ENCODE assay signal across 7 cellular contexts in the genomic region with DNA sequence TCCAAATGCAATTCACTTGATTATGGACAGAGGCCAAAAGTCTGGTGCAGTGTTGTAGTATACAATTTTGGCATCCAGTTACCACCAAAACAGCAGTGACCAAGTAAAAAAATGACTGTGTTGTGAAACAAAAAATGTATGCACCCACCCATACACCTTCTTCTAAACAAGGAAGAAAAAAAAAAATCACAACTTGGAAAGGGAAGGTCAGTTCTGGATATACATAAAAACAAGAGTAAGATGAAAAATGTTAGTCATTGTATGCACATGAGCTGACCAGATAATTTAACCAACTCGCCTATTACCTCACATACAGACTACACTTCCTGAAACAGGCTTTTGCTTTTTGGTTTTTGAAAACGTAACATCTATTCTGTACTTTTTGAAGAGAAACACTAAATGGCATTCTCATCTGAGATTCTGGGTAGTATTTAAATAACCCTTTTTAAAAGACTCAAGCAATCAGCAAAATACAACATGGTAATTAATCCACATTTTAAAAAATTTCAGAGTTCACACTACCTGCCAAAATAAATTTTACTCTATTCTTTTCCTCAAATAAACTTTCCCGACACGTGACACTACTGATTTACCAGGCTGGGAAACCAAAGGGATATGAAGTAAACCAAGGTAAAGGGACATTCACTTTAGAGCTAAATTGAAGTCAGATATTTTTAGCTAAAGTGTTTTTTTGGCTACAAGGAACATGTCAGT. TPM values are rescaled to one million over a fixed set of nuclear protein-coding genes. Genes with fewer than 3 reads are reported as not detected.
DNase-seq lines count a peak whose midpoint lies in the region; ATAC-seq and TF ChIP-seq lines count a peak whose summit lies in the region.

No MANE protein-coding gene starts in this region.

- DNase-seq in GM23248: peak; percentile 73
- DNase-seq in OCI-LY7 (ENCODE audit: low spot score): no peak
- no peak for DNase-seq in effector memory CD4-positive, alpha-beta T cell
- no peak for DNase-seq in psoas muscle
- no peak for DNase-seq in NCI-H128 (lab: John Stamatoyannopoulos, UW; ENCODE audit: unreplicated experiment)
- no peak for DNase-seq in HPDE6-E6E7 (ENCODE audit: extremely low spot score)

- peaks cover 39% of the 10 kb centered on the region for H3F3A ChIP-seq in GM23248 (ENCODE audit: insufficient read depth)

- intact Hi-C loops in OCI-LY7 (cut with micrococcal nuclease; ENCODE audit: unreplicated experiment) (loop anchor here (1.0 to 5.0 kb wide), 3 partner anchors 14 to 179 kb away; no protein-coding TSS in a partner anchor), psoas muscle (cut with DNase I) (loop anchor here in 1 of 2 donors (5.0 kb wide), 1 partner anchor 164 kb away; no protein-coding TSS in a partner anchor)

- TSS peak; percentile 46 for BruUV-seq in OCI-LY7 (replicated peaks; lab: Mats Ljungman, UMichigan)

- H2AFZ ChIP-seq in GM23248 (no peak overlapping the region), OCI-LY7 (ENCODE audit: low read length) (no peak overlapping the region)

- H4K20me1 ChIP-seq in GM23248 (ENCODE audit: insufficient read depth): 0 out of 2 replicates have a peak, but pooled peaks cover 5% of the 10 kb centered on the region
- H4K20me1 ChIP-seq in OCI-LY7 (ENCODE audit: insufficient read depth, low read length): peaks cover 16% of the 10 kb centered on the region; the same call in 1 of the 2 replicates

- CTCF ChIA-PET in OCI-LY7 (lab: Charles Lee; ENCODE audit: unreplicated experiment): interaction anchor here (0.8 to 4.3 kb wide), 4 partner anchors 15 to 62 kb away, joined by 3 to 20 read pairs (median 5); no protein-coding TSS in a partner anchor

- peaks cover 31% of the 10 kb centered on the region for H3K4me1 ChIP-seq in GM23248 (ENCODE audit: insufficient read depth)
- peaks cover 38% of the 10 kb centered on the region for H3K4me1 ChIP-seq in OCI-LY7 (ENCODE audit: insufficient read depth, low read length, poor library complexity, severe bottlenecking)
- H3K4me1 ChIP-seq in effector memory CD4-positive, alpha-beta T cell (ENCODE audit: control insufficient read depth, insufficient read depth, low read length, poor library complexity, severe bottlenecking): peaks cover 8% of the 10 kb centered on the region
- H3K4me1 ChIP-seq in psoas muscle: peaks cover 19% of the 10 kb centered on the region

- H3K27me3 ChIP-seq in GM23248 (replicated peaks; ENCODE audit: insufficient read depth): no peaks in the 10 kb centered on the region
- no peaks in the 10 kb centered on the region for H3K27me3 ChIP-seq in effector memory CD4-positive, alpha-beta T cell (replicated peaks; ENCODE audit: control insufficient read depth, insufficient read depth, low read length, poor library complexity, severe bottlenecking)
- H3K27me3 ChIP-seq in psoas muscle (ENCODE audit: insufficient read depth in 3 of 3, low read length in 2 of 3): no peaks in the 10 kb centered on the region

- H3K4me3 ChIP-seq in GM23248 (peak overlapping the region; percentile 79), OCI-LY7 (ENCODE audit: low read depth, low read length, poor library complexity, severe bottlenecking) (peak overlapping the region; percentile 79), psoas muscle (peak overlapping the region; percentile 88)
- H3K4me3 ChIP-seq in effector memory CD4-positive, alpha-beta T cell (ENCODE audit: insufficient read depth, low read depth, low read length, poor library complexity, severe bottlenecking): peak overlapping the region; percentile 50

- H3K36me3 ChIP-seq in GM23248 (ENCODE audit: low read depth) (no peaks in the 10 kb centered on the region), OCI-LY7 (ENCODE audit: insufficient read depth, low read length) (peaks cover 49% of the 10 kb centered on the region), psoas muscle (ENCODE audit: insufficient read depth in 1 of 2, low read depth in 1 of 2) (no peaks in the 10 kb centered on the region)
- peaks cover under 1% of the 10 kb centered on the region for H3K36me3 ChIP-seq in effector memory CD4-positive, alpha-beta T cell (ENCODE audit: control insufficient read depth, insufficient read depth, low read length)

- 5 to 8% methylated on average over 4 of the region's 4 CpGs for WGBS in GM23248 (ENCODE audit: low coverage in 1 of 2, low lambda C conversion rate in 2 of 2, missing lambda C conversion rate in 2 of 2), 2 experiments
- 30 to 34% (median 32%) methylated on average over 4 of the region's 4 CpGs for WGBS in psoas muscle, 3 donors

- H3K79me2 ChIP-seq in GM23248 (ENCODE audit: insufficient read depth): peaks cover 68% of the 10 kb centered on the region
- H3K79me2 ChIP-seq in OCI-LY7 (ENCODE audit: insufficient read depth, low read depth, low read length): peaks cover 68% of the 10 kb centered on the region

- ATAC-seq in psoas muscle: no peak
- no peak for ATAC-seq in GM21381 (IDR thresholded peaks at IDR 0.05; ENCODE audit: unreplicated experiment)

- H3K9ac ChIP-seq in GM23248: peak overlapping the region; percentile 97

- no peak for TF ChIP-seq CTCF in OCI-LY7 (conservative IDR thresholded peaks at IDR 0.05; ENCODE audit: low read length)
- TF ChIP-seq CTCF in psoas muscle (IDR thresholded peaks at IDR 0.05): no peak

- H3K27ac ChIP-seq in GM23248: peak overlapping the region; percentile 95
- peak overlapping the region; percentile 94 for H3K27ac ChIP-seq in OCI-LY7 (ENCODE audit: low read depth, low read length, poor library complexity, severe bottlenecking)
- peak overlapping the region; percentile 84 for H3K27ac ChIP-seq in effector memory CD4-positive, alpha-beta T cell (ENCODE audit: insufficient read depth, low read length, poor library complexity, severe bottlenecking)
- H3K27ac ChIP-seq in psoas muscle: peak overlapping the region; percentile 89

- H3K9me2 ChIP-seq in GM23248 (ENCODE audit: insufficient read depth) (no peaks in the 10 kb centered on the region), OCI-LY7 (ENCODE audit: insufficient read depth, low read length) (no peaks in the 10 kb centered on the region)

- no peaks in the 10 kb centered on the region for H3K9me3 ChIP-seq in GM23248 (ENCODE audit: low read depth)
- no peaks in the 10 kb centered on the region for H3K9me3 ChIP-seq in OCI-LY7 (ENCODE audit: low read length)
- no peaks in the 10 kb centered on the region for H3K9me3 ChIP-seq in effector memory CD4-positive, alpha-beta T cell (ENCODE audit: control insufficient read depth, low read length)
- H3K9me3 ChIP-seq in psoas muscle: no peaks in the 10 kb centered on the region

- H3K4me2 ChIP-seq in GM23248 (ENCODE audit: unreplicated experiment): peak overlapping the region; percentile 90
- H3K4me2 ChIP-seq in OCI-LY7 (ENCODE audit: low read length): peak overlapping the region; percentile 97

- POLR2A ChIA-PET in OCI-LY7 (lab: Charles Lee): interaction anchor here (0.8 to 1.7 kb wide), 16 partner anchors 10 to 217 kb away, joined by 3 to 7 read pairs (median 4); no protein-coding TSS in a partner anchor

- in situ Hi-C loops in GM23248 (cut with MboI): no loop called here

RNA-seq across cellular contexts. Expression of a gene that starts 2.2 kb away (rescaled TPM):
- 20.9 and 29.7 TPM in 2 replicates for total RNA-seq in GM23248 (2014; rRNA removed; shearing (Covaris generic))
- polyA plus RNA-seq in GM23248 (2016; fragmentation: Nextera tagmentation; extraction: Ambion mirVana) (21.4 and 24.5 TPM in 2 replicates), psoas muscle (10 to 100 TPM in 1 of 3 donors, 1 to 10 TPM in 2; 7.6 to 26.5 (median 9.2) TPM)
- total RNA-seq in OCI-LY7 (2014; rRNA removed; shearing (Covaris generic)): 36.6 and 50.8 TPM in 2 replicates
- total RNA-seq in OCI-LY7 (2022) (90.7 and 101 TPM in 2 replicates), psoas muscle (10 to 100 TPM; 16.9 to 30.5 (median 22.4) TPM)
